Comparison of ENCODE assay signal across 7 cellular contexts in genomic region chr2:219627105-219628100, GRCh38. TPM values are rescaled to one million over a fixed set of nuclear protein-coding genes. Genes with fewer than 3 reads are reported as not detected.
A peak's percentile ranks its signal among the peaks of the same experiment; 100 is the strongest.
DNase-seq lines count a peak whose midpoint lies in the region; ATAC-seq and TF ChIP-seq lines count a peak whose summit lies in the region.

Gene SLC4A3 (plus strand): TSS chr2:219627630. CDS start chr2:219627993, 363 bp downstream.

- H3K27me3 ChIP-seq in GM06990 (replicated peaks; ENCODE audit: control insufficient read depth, insufficient read depth, low read length) (peaks cover 2% of the 10 kb centered on the region), brain microvascular endothelial cell (replicated peaks) (no peaks in the 10 kb centered on the region), stomach (peaks cover 0 to 35% (median 23%) of the 10 kb centered on the region in 3 donors)

- peaks cover 6 to 16% (median 8%) of the 10 kb centered on the region in 4 donors for H3K4me1 ChIP-seq in stomach

- H3K36me3 ChIP-seq in GM06990 (ENCODE audit: control insufficient read depth, insufficient read depth, low read length) (no peaks in the 10 kb centered on the region), brain microvascular endothelial cell (replicated peaks) (no peaks in the 10 kb centered on the region), stomach (no peaks in the 10 kb centered on the region)

- no peaks in the 10 kb centered on the region for H3K9me3 ChIP-seq in stomach

- H3K4me3 ChIP-seq in GM06990 (replicated peaks; ENCODE audit: low read depth, low read length), result peak within 1 kb of the TSS; percentile 35
- H3K4me3 ChIP-seq in brain microvascular endothelial cell (ENCODE audit: low read depth, low read length), result peak within 1 kb of the TSS; percentile 60
- peak within 1 kb of the TSS; percentile 57 to 72 (median 60) for H3K4me3 ChIP-seq in stomach

- no peak for TF ChIP-seq POLR2A in stomach (IDR thresholded peaks at IDR 0.05)

- no peak for TF ChIP-seq EP300 in stomach (IDR thresholded peaks at IDR 0.05)

- 3 to 16% (median 5%) methylated on average over 19 to 103 of the region's 103 CpGs for WGBS in stomach, 5 donors

- intact Hi-C loops in stomach (cut with DNase I; ENCODE audit: low total_unique reads), result no loop called here

- no peak for TF ChIP-seq CTCF in GM06990 (IDR thresholded peaks at IDR 0.05; ENCODE audit: insufficient read depth, low read length, poor library complexity, severe bottlenecking)
- no peak for TF ChIP-seq CTCF in brain microvascular endothelial cell (IDR thresholded peaks at IDR 0.05; ENCODE audit: low read depth, low read length, missing control alignments)
- no peak for TF ChIP-seq CTCF in stomach (IDR thresholded peaks at IDR 0.05)

- H3K27ac ChIP-seq in brain microvascular endothelial cell, result no peak within 1 kb of the TSS
- peak within 1 kb of the TSS in 2 of 5 donors; percentile 57 to 72 for H3K27ac ChIP-seq in stomach

- ATAC-seq in GM21381 (IDR thresholded peaks at IDR 0.05; ENCODE audit: unreplicated experiment) (no peak), GM21528 (IDR thresholded peaks at IDR 0.05; ENCODE audit: low FRiP score, unreplicated experiment) (no peak)

- in situ Hi-C loops in brain microvascular endothelial cell (cut with HindIII; ENCODE audit: low pct_ligation_motif_present, low sequenced_read_pairs), result no loop called here

- no peak for DNase-seq in GM06990 (ENCODE audit: extremely low read depth, insufficient read length)
- peak; percentile 49 to 58 for DNase-seq in NCI-H1930 (lab: John Stamatoyannopoulos, UW)
- DNase-seq in brain microvascular endothelial cell, result no peak
- DNase-seq in iPS-NIHi11 (ENCODE audit: low spot score), result peak; percentile 95
- peak; percentile 31 for DNase-seq in stomach

RNA-seq across cellular contexts. Expression of gene SLC4A3, which starts in this region (rescaled TPM):
- total RNA-seq in stomach, result 10 to 100 TPM in 1 of 5 donors, 1 to 10 TPM in 2, under 1 TPM in 1, not detected in 1; 0.58 to 22.8 (median 1.9) TPM
- polyA plus RNA-seq in stomach, result 1 to 10 TPM; 1.2 to 2.5 (median 1.6) TPM

Comparison
In these comparisons a context has a peak if more than half of its experiments do, and no peak if none do; other contexts are left out.
1. DNase-seq: peak in NCI-H1930 (2 of 2), iPS-NIHi11 (single experiment) and stomach (single experiment); none in GM06990 (single experiment) and brain microvascular endothelial cell (single experiment).
2. Peak in every context shown above with its lines, with median percentiles within 50 percentile points of each other: H3K4me3 ChIP-seq.